ENCODE assay signal across 8 cellular contexts in genomic region chrX:64204701-64205440, GRCh38. TPM values are rescaled to one million over a fixed set of nuclear protein-coding genes. Genes with fewer than 3 reads are reported as not detected.
DNase-seq lines count a peak whose midpoint lies in the region; ATAC-seq, FAIRE-seq and TF ChIP-seq lines count a peak whose summit lies in the region.

No MANE protein-coding gene starts in this region.

- ATAC-seq in HG03066 (IDR thresholded peaks at IDR 0.05; ENCODE audit: low read depth, unreplicated experiment) (peak; percentile 14), HG03039 (IDR thresholded peaks at IDR 0.05; ENCODE audit: unreplicated experiment) (no peak)

- in situ Hi-C loops in GM13976 (cut with MboI; ENCODE audit: low sequenced_read_pairs, unreplicated experiment) = no loop called here

- POLR2A ChIA-PET in A673 (lab: Charles Lee; ENCODE audit: low non-redundant PET) = no interaction called here

- no peak for TF ChIP-seq POLR2A in breast epithelium (IDR thresholded peaks at IDR 0.05)

- peaks cover 1 to 13% of the 10 kb centered on the region in 2 donors for H3K4me1 Mint-ChIP-seq in immature natural killer cell

- no peaks in the 10 kb centered on the region for H3K4me1 ChIP-seq in A673 (ENCODE audit: insufficient read depth, low read length, poor library complexity, severe bottlenecking)
- H3K4me1 ChIP-seq in breast epithelium = no peaks in the 10 kb centered on the region
- H3K4me1 ChIP-seq in small intestine (ENCODE audit: control insufficient read depth in 2 of 2, insufficient read depth in 1 of 2, low read depth in 1 of 2, low read length in 1 of 2) = no peaks in the 10 kb centered on the region

- H3K9me3 ChIP-seq in A673 (ENCODE audit: low read depth, low read length, poor library complexity, severe bottlenecking) = no peaks in the 10 kb centered on the region
- H3K9me3 ChIP-seq in breast epithelium = no peaks in the 10 kb centered on the region
- no peaks in the 10 kb centered on the region for H3K9me3 ChIP-seq in small intestine (ENCODE audit: control insufficient read depth, low read depth)

- CTCF ChIA-PET in A673 (lab: Charles Lee) = no interaction called here

- peak overlapping the region; percentile 70 for H3K27ac ChIP-seq in A673 (ENCODE audit: low read depth, low read length, poor library complexity, severe bottlenecking)
- H3K27ac ChIP-seq in breast epithelium = peak overlapping the region; percentile 86 to 91
- H3K27ac ChIP-seq in small intestine (ENCODE audit: low read depth in 1 of 2, low read length in 1 of 2) = peak overlapping the region; percentile 71 to 84

- H3K27me3 Mint-ChIP-seq in immature natural killer cell (ENCODE audit: low read depth in 3 of 3) = peaks cover 5 to 8% (median 7%) of the 10 kb centered on the region in 3 donors

- H3K36me3 ChIP-seq in A673 (ENCODE audit: insufficient read depth, low read length, poor library complexity, severe bottlenecking) (no peaks in the 10 kb centered on the region), breast epithelium (no peaks in the 10 kb centered on the region), small intestine (ENCODE audit: control insufficient read depth in 2 of 2, insufficient read depth in 2 of 2, low read length in 2 of 2) (no peaks in the 10 kb centered on the region)

- TF ChIP-seq CTCF in A673 (conservative IDR thresholded peaks at IDR 0.05; ENCODE audit: low read depth, low read length) (no peak), GM13976 (IDR thresholded peaks at IDR 0.05; ENCODE audit: borderline replicate concordance, control extremely low read depth, extremely low read depth, insufficient read depth, missing control alignments) (no peak), breast epithelium (IDR thresholded peaks at IDR 0.05) (no peak)

- no peaks in the 10 kb centered on the region for H3K9me3 Mint-ChIP-seq in immature natural killer cell

- no TSS peak for BruUV-seq in A673 (replicated peaks; lab: Mats Ljungman, UMichigan)

- no peaks in the 10 kb centered on the region for H3K27me3 ChIP-seq in A673 (replicated peaks; ENCODE audit: insufficient read depth, low read depth, low read length, poor library complexity)
- peaks cover 0 to 38% of the 10 kb centered on the region in 2 donors for H3K27me3 ChIP-seq in breast epithelium
- no peaks in the 10 kb centered on the region for H3K27me3 ChIP-seq in small intestine (ENCODE audit: control insufficient read depth in 2 of 2, insufficient read depth in 2 of 2, low read length in 2 of 2)

- WGBS in small intestine, 3 donors = 1 to 47% (median 9%) methylated on average over 23 to 46 of the region's 46 CpGs

- H3K27ac Mint-ChIP-seq in immature natural killer cell = peak overlapping the region in 3 of 6 donors; percentile 59 to 69 (median 69)

- H3K4me3 ChIP-seq in A673 (ENCODE audit: low read depth, low read length, poor library complexity, severe bottlenecking) (peak overlapping the region; percentile 56), breast epithelium (peak overlapping the region; percentile 65 to 73 (median 67)), small intestine (ENCODE audit: low read depth in 1 of 2, low read length in 2 of 2) (peak overlapping the region; percentile 57 to 67)

- FAIRE-seq in small intestine (lab: Jason Lieb, UNC) = no peak

- intact Hi-C loops in A673 (cut with micrococcal nuclease; ENCODE audit: unreplicated experiment) (no loop called here), breast epithelium (cut with DNase I; ENCODE audit: low total_unique reads) (loop anchor here (5.0 kb wide), 1 partner anchor 638 kb away; no protein-coding TSS in a partner anchor)

- peak; percentile 19 for DNase-seq in A673 (ENCODE audit: low spot score)
- DNase-seq in GM13976 (ENCODE audit: low spot score) = peak; percentile 45
- DNase-seq in RPMI8226 = peak; percentile 48
- DNase-seq in breast epithelium (ENCODE audit: low spot score in 2 of 2) = peak in 1 of 2 donors; percentile 18
- DNase-seq in immature natural killer cell = peak in 2 of 3 donors; percentile 22 to 30
- DNase-seq in small intestine = peak; percentile 18

- no peaks in the 10 kb centered on the region for H3K36me3 Mint-ChIP-seq in immature natural killer cell

- H3K4me3 Mint-ChIP-seq in immature natural killer cell = peak overlapping the region; percentile 79 to 94 (median 92)

RNA-seq across cellular contexts. Expression of gene AMER1, which starts 0.6 kb away (rescaled TPM):
- total RNA-seq in A673 (2021) (3.4 and 4.3 TPM in 2 replicates), breast epithelium (1 to 10 TPM; 3.7 to 5.3 (median 4.3) TPM)
- polyA plus RNA-seq in immature natural killer cell (under 1 TPM in 2 of 3 donors, not detected in 1; 0.06 TPM), small intestine (1 to 10 TPM; 1.1 to 2.4 (median 1.4) TPM)

RNA-seq across cellular contexts. Expression of gene ASB12, which starts 25.5 kb away (rescaled TPM):
- total RNA-seq in A673 (2021) = not detected in 2 replicates
- total RNA-seq in breast epithelium = under 1 TPM in 1 of 3 donors, not detected in 2; 0.29 TPM
- polyA plus RNA-seq in immature natural killer cell = 1 to 10 TPM in 1 of 3 donors, under 1 TPM in 1, not detected in 1; 0.37 to 3.9 TPM
- under 1 TPM in 1 of 3 donors, not detected in 2; 0.18 TPM for polyA plus RNA-seq in small intestine
